Comparison of ENCODE assay signal across 8 cellular contexts in the genomic region with DNA sequence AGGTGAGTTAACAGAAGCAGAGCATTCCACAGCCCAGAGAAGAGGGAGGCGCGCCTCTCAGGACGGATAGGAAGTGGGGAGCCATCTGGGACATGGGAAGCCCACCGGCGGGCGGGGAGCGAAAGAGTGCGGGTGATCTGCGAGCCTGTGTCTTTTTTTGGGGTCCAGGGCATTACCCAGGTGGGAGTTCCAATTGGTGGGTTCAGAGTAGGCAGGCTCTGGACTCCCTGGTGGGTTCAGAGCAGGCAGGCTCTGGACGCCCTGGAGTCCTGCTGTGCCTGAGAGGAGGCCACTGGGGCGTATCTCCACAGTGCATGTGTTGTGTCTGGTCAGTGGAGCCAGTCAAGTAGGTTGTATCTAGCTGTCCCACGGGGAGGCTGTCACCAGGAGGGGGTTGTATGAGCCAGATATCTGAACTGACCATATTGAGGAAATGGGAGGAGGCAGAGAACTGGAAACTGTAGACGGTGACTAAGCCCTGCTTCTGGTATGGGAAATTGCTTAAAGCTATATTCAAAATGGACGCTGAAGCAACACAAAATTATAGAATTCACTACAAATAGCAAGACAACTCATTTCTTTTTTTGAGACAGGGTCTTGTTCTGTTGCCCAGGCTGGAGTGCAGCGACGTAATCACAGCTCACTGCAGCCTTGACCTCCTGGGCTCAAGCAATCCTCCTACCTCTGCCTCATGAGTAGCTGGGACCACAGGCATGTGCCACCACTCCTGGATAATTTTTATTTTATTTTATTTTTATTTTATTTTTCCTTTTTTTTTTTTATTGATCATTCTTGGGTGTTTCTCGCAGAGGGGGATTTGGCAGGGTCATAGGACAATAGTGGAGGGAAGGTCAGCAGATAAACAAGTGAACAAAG. TPM values are rescaled to one million over a fixed set of nuclear protein-coding genes. Genes with fewer than 3 reads are reported as not detected.
DNase-seq lines count a peak whose midpoint lies in the region; ATAC-seq lines count a peak whose summit lies in the region.

No MANE protein-coding gene starts in this region.

- H3K4ac ChIP-seq in trophoblast cell (ENCODE audit: low read depth, low read length), result no peak overlapping the region

- no peak overlapping the region for H3K23ac ChIP-seq in trophoblast cell (ENCODE audit: low read length)

- H3K9me3 ChIP-seq in trophoblast cell (ENCODE audit: insufficient read depth, low read depth, low read length), result peaks cover 6% of the 10 kb centered on the region

- no peak overlapping the region for H2BK12ac ChIP-seq in trophoblast cell (ENCODE audit: low read length)

- no peak overlapping the region for H2BK5ac ChIP-seq in trophoblast cell (ENCODE audit: low read depth, low read length, poor library complexity)

- no peak overlapping the region for H3K27ac ChIP-seq in trophoblast cell (ENCODE audit: low read depth, low read length)

- no peak overlapping the region for H4K91ac ChIP-seq in trophoblast cell (ENCODE audit: low read depth, low read length)

- no peak overlapping the region for H2AK5ac ChIP-seq in trophoblast cell (ENCODE audit: low read length)

- DNase-seq in AG08396 (ENCODE audit: low spot score) (peak; percentile 35), amniotic stem cell (lab: John Stamatoyannopoulos, UW) (peak; percentile 1), trophoblast cell (peak; percentile 6 to 23), NCI-H2029 treated with DMSO at 0.1 percent for 48 hours (lab: John Stamatoyannopoulos, UW) (no peak), NCI-H128 (lab: John Stamatoyannopoulos, UW; ENCODE audit: unreplicated experiment) (no peak), Right ventricle myocardium inferior (ENCODE audit: missing footprints) (no peak)

- H4K8ac ChIP-seq in trophoblast cell (ENCODE audit: low read depth, low read length), result no peak overlapping the region

- no peak overlapping the region for H2AFZ ChIP-seq in trophoblast cell (ENCODE audit: insufficient read depth, low read length, poor library complexity)

- H2BK120ac ChIP-seq in trophoblast cell (ENCODE audit: insufficient read depth, low read length, poor library complexity), result no peak overlapping the region

- no peak overlapping the region for H3K14ac ChIP-seq in trophoblast cell (ENCODE audit: low read length)

- no CpG with 5 or more reads among the region's 17 CpGs for WGBS in trophoblast cell (ENCODE audit: extremely low coverage, insufficient coverage, insufficient read length)

- peak; percentile 38 for ATAC-seq in GM19328 (IDR thresholded peaks at IDR 0.05; ENCODE audit: unreplicated experiment)
- ATAC-seq in HG03439 (IDR thresholded peaks at IDR 0.05; ENCODE audit: unreplicated experiment), result peak; percentile 49
- no peak for ATAC-seq in Right ventricle myocardium inferior

- no peaks in the 10 kb centered on the region for H3K79me1 ChIP-seq in trophoblast cell (ENCODE audit: low read length)

- no peaks in the 10 kb centered on the region for H3K36me3 ChIP-seq in trophoblast cell (ENCODE audit: control insufficient read depth in 1 of 2, insufficient read depth in 2 of 2, low read length in 2 of 2)

- H3K4me1 ChIP-seq in trophoblast cell (ENCODE audit: control insufficient read depth in 1 of 2, insufficient read depth in 2 of 2, low read length in 2 of 2), result peaks cover 0 to 2% of the 10 kb centered on the region in 2 experiments

- no peaks in the 10 kb centered on the region for H3K27me3 ChIP-seq in trophoblast cell (ENCODE audit: insufficient read depth, low read length)

- no peak overlapping the region for H3K9ac ChIP-seq in trophoblast cell (ENCODE audit: low read length)

- H3K4me2 ChIP-seq in trophoblast cell (ENCODE audit: low read length), result no peak overlapping the region

- no peak overlapping the region for H3K18ac ChIP-seq in trophoblast cell (ENCODE audit: low read length)

- intact Hi-C loops in Right ventricle myocardium inferior (cut with DNase I), result no loop called here

- no peak overlapping the region for H3K4me3 ChIP-seq in trophoblast cell (ENCODE audit: low read depth, low read length)

- H4K12ac ChIP-seq in trophoblast cell (ENCODE audit: low read depth, low read length), result no peak overlapping the region

- no peaks in the 10 kb centered on the region for H3K79me2 ChIP-seq in trophoblast cell (ENCODE audit: control insufficient read depth, insufficient read depth, low read length, poor library complexity)

RNA-seq across cellular contexts. Expression of a gene that starts 34.5 kb away (rescaled TPM):
- polyA plus RNA-seq in trophoblast cell (2013), result 2.3 and 2.5 TPM in 2 replicates
- 1.9 TPM for total RNA-seq in Right ventricle myocardium inferior

Comparison
In these comparisons a context has a peak if more than half of its experiments do, and no peak if none do; other contexts are left out.
1. DNase-seq: peak in AG08396 (single experiment), amniotic stem cell (single experiment) and trophoblast cell (2 of 2); none in NCI-H2029 treated with DMSO at 0.1 percent for 48 hours (single experiment), NCI-H128 (single experiment) and Right ventricle myocardium inferior (single experiment).